ENCODE assay signal across 21 cellular contexts in the genomic region with DNA sequence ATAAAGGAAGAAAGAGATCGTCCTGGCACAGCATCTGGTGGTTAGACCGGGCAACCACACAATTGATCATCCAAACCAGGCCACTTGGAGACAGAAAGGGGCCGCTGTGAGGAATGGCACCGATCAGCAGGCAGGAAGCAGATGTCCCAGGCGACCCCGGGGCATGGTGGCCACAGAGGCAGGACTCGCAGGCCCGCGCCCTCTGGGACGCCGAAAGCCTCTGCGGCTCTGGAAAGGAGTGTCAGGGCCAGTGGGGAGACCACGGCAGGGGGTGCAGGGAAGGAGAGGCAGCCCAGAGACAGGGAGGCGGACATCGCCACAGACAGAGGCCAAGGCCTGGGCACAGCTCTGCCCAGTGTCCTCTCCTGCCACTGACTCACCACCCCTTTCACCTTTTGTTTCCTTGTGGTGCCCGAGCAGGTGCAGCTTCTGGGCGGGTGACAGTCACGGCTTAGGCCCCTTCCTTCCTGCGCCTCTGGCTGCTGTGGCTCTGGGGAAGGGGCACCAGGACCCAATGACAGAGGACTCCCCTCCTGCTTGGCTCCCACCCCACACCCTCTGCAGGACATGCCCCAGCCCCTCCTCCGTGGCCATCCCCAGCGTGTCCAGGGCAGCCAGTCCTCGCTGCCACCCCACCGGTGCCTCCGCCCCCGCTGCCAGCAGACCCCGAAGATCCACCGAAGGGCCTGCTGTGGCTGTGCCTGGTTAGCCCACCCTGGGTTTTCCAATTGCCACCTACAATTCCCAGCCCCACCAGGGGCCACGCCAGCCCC. TPM values are rescaled to one million over a fixed set of nuclear protein-coding genes. Genes with fewer than 3 reads are reported as not detected.
DNase-seq lines count a peak whose midpoint lies in the region; TF ChIP-seq lines count a peak whose summit lies in the region.
"Had no signal": no experiment of that assay in that cellular context is flagged by ENCODE, and none has a peak within 500 bp of the region (broad histone marks: within the 10 kb centered on the region; RNA-seq: fewer than 3 reads in every experiment).

No MANE protein-coding gene starts in this region.

- peaks cover 23 to 85% (median 79%) of the 10 kb centered on the region in 10 experiments for H3K4me1 ChIP-seq in BLaER1 treated with 17β-estradiol and CSF1 and Interleukin-3, amounts not matched to agents 10 nM and 100 nM
- no peaks in the 10 kb centered on the region for H3K4me1 ChIP-seq in osteoblast (ENCODE audit: insufficient read depth, low read length)
- H3K4me1 ChIP-seq: gastrocnemius medialis, SJSA1 had no signal

- TF ChIP-seq CTCF in coronary artery (IDR thresholded peaks at IDR 0.05) (no peak), osteoblast (IDR thresholded peaks at IDR 0.05; ENCODE audit: extremely low read depth, low read depth, low read length) (no peak)

- H3K4me2 ChIP-seq in BLaER1 treated with 17β-estradiol and CSF1 and Interleukin-3, amounts not matched to agents 10 nM and 100 nM: peak overlapping the region; percentile 65 to 97 (median 88)
- no peak overlapping the region for H3K4me2 ChIP-seq in osteoblast (ENCODE audit: insufficient read depth, low read length)
- H3K4me2 ChIP-seq: GM23338 had no signal

- peak overlapping the region in 6 of 11 experiments; percentile 8 to 64 (median 50); a peak in 9 of 22 replicates for H3K9ac ChIP-seq in BLaER1 treated with 17β-estradiol and CSF1 and Interleukin-3, amounts not matched to agents 10 nM and 100 nM

- peaks cover 0 to 59% (median 3%) of the 10 kb centered on the region in 11 experiments; a peak in 9 of 22 replicates for H3K27me3 ChIP-seq in BLaER1 treated with 17β-estradiol and CSF1 and Interleukin-3, amounts not matched to agents 10 nM and 100 nM
- H3K27me3 ChIP-seq in H7 (ENCODE audit: control insufficient read depth, insufficient read depth, low read length) (no peaks in the 10 kb centered on the region), osteoblast (ENCODE audit: insufficient read depth, low read length) (no peaks in the 10 kb centered on the region)
- H3K27me3 ChIP-seq: dorsolateral prefrontal cortex, ovary had no signal

- peaks cover 0 to 89% (median 35%) of the 10 kb centered on the region in 11 experiments; a peak in 18 of 22 replicates for H4K20me1 ChIP-seq in BLaER1 treated with 17β-estradiol and CSF1 and Interleukin-3, amounts not matched to agents 10 nM and 100 nM
- peaks cover 20% of the 10 kb centered on the region for H4K20me1 ChIP-seq in osteoblast (ENCODE audit: insufficient read depth, low read length)

- no peak overlapping the region for H2AFZ ChIP-seq in osteoblast (ENCODE audit: low read length)
- H2AFZ ChIP-seq: GM23338 had no signal

- H3K4me3 ChIP-seq in BLaER1 treated with 17β-estradiol and CSF1 and Interleukin-3, amounts not matched to agents 10 nM and 100 nM: peak overlapping the region in 4 of 10 experiments; percentile 17 to 48 (median 36); a peak in 3 of 20 replicates
- no peak overlapping the region for H3K4me3 ChIP-seq in H7 (ENCODE audit: insufficient read depth, low read depth, low read length)
- no peak overlapping the region for H3K4me3 ChIP-seq in coronary artery
- H3K4me3 ChIP-seq in osteoblast (ENCODE audit: insufficient read depth, low read length): no peak overlapping the region
- H3K4me3 ChIP-seq: gastrocnemius medialis, GM23338, ovary, SJSA1 had no signal

- H3K9me3 ChIP-seq in BLaER1 treated with 17β-estradiol and CSF1 and Interleukin-3, amounts not matched to agents 10 nM and 100 nM (replicated peaks in 1 of 11): no peaks in the 10 kb centered on the region
- no peaks in the 10 kb centered on the region for H3K9me3 ChIP-seq in osteoblast (ENCODE audit: low read depth, low read length)
- H3K9me3 ChIP-seq: gastrocnemius medialis, ovary, SJSA1 had no signal

- no peaks in the 10 kb centered on the region for H3K79me2 ChIP-seq in osteoblast (ENCODE audit: insufficient read depth, low read length)

- no peaks in the 10 kb centered on the region for H3K36me3 ChIP-seq in BLaER1 treated with 17β-estradiol and CSF1 and Interleukin-3, amounts not matched to agents 10 nM and 100 nM
- H3K36me3 ChIP-seq in H7 (replicated peaks; ENCODE audit: control insufficient read depth, insufficient read depth, low read length) (no peaks in the 10 kb centered on the region), osteoblast (ENCODE audit: insufficient read depth, low read length) (no peaks in the 10 kb centered on the region)
- H3K36me3 ChIP-seq: gastrocnemius medialis, ovary, SJSA1 had no signal

- peak overlapping the region in 7 of 11 experiments; percentile 9 to 75 (median 55); a peak in 11 of 22 replicates for H3K27ac ChIP-seq in BLaER1 treated with 17β-estradiol and CSF1 and Interleukin-3, amounts not matched to agents 10 nM and 100 nM
- H3K27ac ChIP-seq in coronary artery (no peak overlapping the region), osteoblast (ENCODE audit: low read depth, low read length) (no peak overlapping the region), caudate nucleus (ENCODE audit: low read depth, low read length) (no peak overlapping the region)
- H3K27ac ChIP-seq: gastrocnemius medialis, ovary, SJSA1 had no signal

- DNase-seq in H7: peak; percentile 61
- peak; percentile 56 for DNase-seq in coronary artery (ENCODE audit: low spot score)
- DNase-seq in osteoblast (ENCODE audit: insufficient read length, low spot score, missing footprints): peak; percentile 81
- DNase-seq in NK-92 (lab: John Stamatoyannopoulos, UW; ENCODE audit: unreplicated experiment): no peak
- DNase-seq in NCI-H1694 treated with DMSO at 0.1 percent for 48 hours (lab: John Stamatoyannopoulos, UW): no peak
- DNase-seq in caudate nucleus (lab: John Stamatoyannopoulos, UW): no peak
- DNase-seq: activated CD4-positive, alpha-beta memory T cell treated with anti-CD3 and anti-CD28 coated beads for 36 hours; activated CD8-positive, alpha-beta memory T cell treated with anti-CD3 and anti-CD28 coated beads, Interleukin-2, amount 50 U/mL, for 4 hours; CD4-positive, CD25-positive, alpha-beta regulatory T cell; gastrocnemius medialis; hypothalamus; NCI-H2029; NCI-H526; retina; stimulated activated CD4-positive, alpha-beta T cell treated with anti-CD3 and anti-CD28 coated beads, Interleukin-4, amount 100 ng/mL, for 1 hour; substantia nigra had no signal

RNA-seq across cellular contexts. Expression of gene STK32C, which starts 10.9 kb away (rescaled TPM):
- 24.9 and 31.4 TPM in 2 replicates for total RNA-seq in H7 (2014; rRNA removed; shearing (Covaris generic))
- total RNA-seq in osteoblast: 12.7 and 14.5 TPM in 2 replicates

RNA-seq across cellular contexts. Expression of gene LRRC27, which starts 35.1 kb away (rescaled TPM):
- total RNA-seq in H7 (2014; rRNA removed; shearing (Covaris generic)): 4.0 and 5.7 TPM in 2 replicates
- 11.2 and 13.4 TPM in 2 replicates for total RNA-seq in osteoblast

Comparison
In these comparisons a context has a peak if more than half of its experiments do, and no peak if none do; other contexts are left out.
1. H3K27ac ChIP-seq: peak in BLaER1 treated with 17β-estradiol and CSF1 and Interleukin-3, amounts not matched to agents 10 nM and 100 nM (7 of 11); none in coronary artery (0 of 2), osteoblast (single experiment) and caudate nucleus (single experiment).
2. DNase-seq: peak in H7 (single experiment), coronary artery (single experiment) and osteoblast (single experiment); none in NK-92 (single experiment), NCI-H1694 treated with DMSO at 0.1 percent for 48 hours (single experiment) and caudate nucleus (0 of 61).